In genomic region chr6:13474360-13474759, GRCh38 we compare ENCODE assay signal across 1 cellular context.
TF ChIP-seq lines count a peak whose summit lies in the region.

No MANE protein-coding gene starts in this region.

TF ChIP-seq in HepG2, 621 proteins besides CTCF, POLR2A, EP300 and RAD21 (continued from another document):
- TF ChIP-seq, protein P1, sequence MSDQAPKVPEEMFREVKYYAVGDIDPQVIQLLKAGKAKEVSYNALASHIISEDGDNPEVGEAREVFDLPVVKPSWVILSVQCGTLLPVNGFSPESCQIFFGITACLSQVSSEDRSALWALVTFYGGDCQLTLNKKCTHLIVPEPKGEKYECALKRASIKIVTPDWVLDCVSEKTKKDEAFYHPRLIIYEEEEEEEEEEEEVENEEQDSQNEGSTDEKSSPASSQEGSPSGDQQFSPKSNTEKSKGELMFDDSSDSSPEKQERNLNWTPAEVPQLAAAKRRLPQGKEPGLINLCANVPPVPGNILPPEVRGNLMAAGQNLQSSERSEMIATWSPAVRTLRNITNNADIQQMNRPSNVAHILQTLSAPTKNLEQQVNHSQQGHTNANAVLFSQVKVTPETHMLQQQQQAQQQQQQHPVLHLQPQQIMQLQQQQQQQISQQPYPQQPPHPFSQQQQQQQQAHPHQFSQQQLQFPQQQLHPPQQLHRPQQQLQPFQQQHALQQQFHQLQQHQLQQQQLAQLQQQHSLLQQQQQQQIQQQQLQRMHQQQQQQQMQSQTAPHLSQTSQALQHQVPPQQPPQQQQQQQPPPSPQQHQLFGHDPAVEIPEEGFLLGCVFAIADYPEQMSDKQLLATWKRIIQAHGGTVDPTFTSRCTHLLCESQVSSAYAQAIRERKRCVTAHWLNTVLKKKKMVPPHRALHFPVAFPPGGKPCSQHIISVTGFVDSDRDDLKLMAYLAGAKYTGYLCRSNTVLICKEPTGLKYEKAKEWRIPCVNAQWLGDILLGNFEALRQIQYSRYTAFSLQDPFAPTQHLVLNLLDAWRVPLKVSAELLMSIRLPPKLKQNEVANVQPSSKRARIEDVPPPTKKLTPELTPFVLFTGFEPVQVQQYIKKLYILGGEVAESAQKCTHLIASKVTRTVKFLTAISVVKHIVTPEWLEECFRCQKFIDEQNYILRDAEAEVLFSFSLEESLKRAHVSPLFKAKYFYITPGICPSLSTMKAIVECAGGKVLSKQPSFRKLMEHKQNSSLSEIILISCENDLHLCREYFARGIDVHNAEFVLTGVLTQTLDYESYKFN (CRISPR knock-in tag; conservative IDR thresholded peaks at IDR 0.05) = 0 out of 2 replicates have a peak, but pooled peaks have one; percentile 29
- no peak for TF ChIP-seq CENPT (CRISPR knock-in tag; IDR thresholded peaks at IDR 0.05; ENCODE audit: low read depth)
- TF ChIP-seq ZNF432 (CRISPR knock-in tag; IDR thresholded peaks at IDR 0.05; ENCODE audit: borderline replicate concordance) = no peak
- TF ChIP-seq ZNF619 (CRISPR knock-in tag; IDR thresholded peaks at IDR 0.05) = no peak
- no peak for TF ChIP-seq ZNF10 (CRISPR knock-in tag; IDR thresholded peaks at IDR 0.05; ENCODE audit: borderline replicate concordance, low read depth)
- no peak for TF ChIP-seq GPN1 (CRISPR knock-in tag; IDR thresholded peaks at IDR 0.05; ENCODE audit: borderline replicate concordance)
- TF ChIP-seq ZNF224 (CRISPR knock-in tag; IDR thresholded peaks at IDR 0.05) = no peak
- TF ChIP-seq ZKSCAN1 (IDR thresholded peaks at IDR 0.05; ENCODE audit: low read length) = no peak
- no peak for TF ChIP-seq RARA (CRISPR knock-in tag; IDR thresholded peaks at IDR 0.05)
- TF ChIP-seq ZNF280B (CRISPR knock-in tag; IDR thresholded peaks at IDR 0.05; ENCODE audit: borderline replicate concordance) = no peak
- TF ChIP-seq ZNF33B (CRISPR knock-in tag; IDR thresholded peaks at IDR 0.05) = no peak
- no peak for TF ChIP-seq ZMYM4 (CRISPR knock-in tag; IDR thresholded peaks at IDR 0.05)
- TF ChIP-seq, protein P2, sequence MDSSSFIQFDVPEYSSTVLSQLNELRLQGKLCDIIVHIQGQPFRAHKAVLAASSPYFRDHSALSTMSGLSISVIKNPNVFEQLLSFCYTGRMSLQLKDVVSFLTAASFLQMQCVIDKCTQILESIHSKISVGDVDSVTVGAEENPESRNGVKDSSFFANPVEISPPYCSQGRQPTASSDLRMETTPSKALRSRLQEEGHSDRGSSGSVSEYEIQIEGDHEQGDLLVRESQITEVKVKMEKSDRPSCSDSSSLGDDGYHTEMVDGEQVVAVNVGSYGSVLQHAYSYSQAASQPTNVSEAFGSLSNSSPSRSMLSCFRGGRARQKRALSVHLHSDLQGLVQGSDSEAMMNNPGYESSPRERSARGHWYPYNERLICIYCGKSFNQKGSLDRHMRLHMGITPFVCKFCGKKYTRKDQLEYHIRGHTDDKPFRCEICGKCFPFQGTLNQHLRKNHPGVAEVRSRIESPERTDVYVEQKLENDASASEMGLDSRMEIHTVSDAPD (CRISPR knock-in tag; IDR thresholded peaks at IDR 0.05) = no peak
- TF ChIP-seq SOX13 (IDR thresholded peaks at IDR 0.05) = no peak
- peak in 1 of 2 experiments; percentile 18; a peak in 1 of 4 replicates for TF ChIP-seq SOX13 (CRISPR knock-in tag; conservative IDR thresholded peaks at IDR 0.05 in 1 of 2, IDR thresholded peaks at IDR 0.05 in 1 of 2)
- TF ChIP-seq ZNF766 (CRISPR knock-in tag; IDR thresholded peaks at IDR 0.05; ENCODE audit: borderline replicate concordance) = no peak
- TF ChIP-seq, protein P3, sequence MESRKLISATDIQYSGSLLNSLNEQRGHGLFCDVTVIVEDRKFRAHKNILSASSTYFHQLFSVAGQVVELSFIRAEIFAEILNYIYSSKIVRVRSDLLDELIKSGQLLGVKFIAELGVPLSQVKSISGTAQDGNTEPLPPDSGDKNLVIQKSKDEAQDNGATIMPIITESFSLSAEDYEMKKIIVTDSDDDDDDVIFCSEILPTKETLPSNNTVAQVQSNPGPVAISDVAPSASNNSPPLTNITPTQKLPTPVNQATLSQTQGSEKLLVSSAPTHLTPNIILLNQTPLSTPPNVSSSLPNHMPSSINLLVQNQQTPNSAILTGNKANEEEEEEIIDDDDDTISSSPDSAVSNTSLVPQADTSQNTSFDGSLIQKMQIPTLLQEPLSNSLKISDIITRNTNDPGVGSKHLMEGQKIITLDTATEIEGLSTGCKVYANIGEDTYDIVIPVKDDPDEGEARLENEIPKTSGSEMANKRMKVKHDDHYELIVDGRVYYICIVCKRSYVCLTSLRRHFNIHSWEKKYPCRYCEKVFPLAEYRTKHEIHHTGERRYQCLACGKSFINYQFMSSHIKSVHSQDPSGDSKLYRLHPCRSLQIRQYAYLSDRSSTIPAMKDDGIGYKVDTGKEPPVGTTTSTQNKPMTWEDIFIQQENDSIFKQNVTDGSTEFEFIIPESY (CRISPR knock-in tag; IDR thresholded peaks at IDR 0.05) = peak; percentile 38; the same call in 1 of the 2 replicates
- no peak for TF ChIP-seq ZNF883 (CRISPR knock-in tag; IDR thresholded peaks at IDR 0.05; ENCODE audit: not compliant biosample characterization)
- no peak for TF ChIP-seq ZFAT (CRISPR knock-in tag; conservative IDR thresholded peaks at IDR 0.05)
- no peak for TF ChIP-seq ZNF891 (CRISPR knock-in tag; IDR thresholded peaks at IDR 0.05)
- TF ChIP-seq, protein P4, sequence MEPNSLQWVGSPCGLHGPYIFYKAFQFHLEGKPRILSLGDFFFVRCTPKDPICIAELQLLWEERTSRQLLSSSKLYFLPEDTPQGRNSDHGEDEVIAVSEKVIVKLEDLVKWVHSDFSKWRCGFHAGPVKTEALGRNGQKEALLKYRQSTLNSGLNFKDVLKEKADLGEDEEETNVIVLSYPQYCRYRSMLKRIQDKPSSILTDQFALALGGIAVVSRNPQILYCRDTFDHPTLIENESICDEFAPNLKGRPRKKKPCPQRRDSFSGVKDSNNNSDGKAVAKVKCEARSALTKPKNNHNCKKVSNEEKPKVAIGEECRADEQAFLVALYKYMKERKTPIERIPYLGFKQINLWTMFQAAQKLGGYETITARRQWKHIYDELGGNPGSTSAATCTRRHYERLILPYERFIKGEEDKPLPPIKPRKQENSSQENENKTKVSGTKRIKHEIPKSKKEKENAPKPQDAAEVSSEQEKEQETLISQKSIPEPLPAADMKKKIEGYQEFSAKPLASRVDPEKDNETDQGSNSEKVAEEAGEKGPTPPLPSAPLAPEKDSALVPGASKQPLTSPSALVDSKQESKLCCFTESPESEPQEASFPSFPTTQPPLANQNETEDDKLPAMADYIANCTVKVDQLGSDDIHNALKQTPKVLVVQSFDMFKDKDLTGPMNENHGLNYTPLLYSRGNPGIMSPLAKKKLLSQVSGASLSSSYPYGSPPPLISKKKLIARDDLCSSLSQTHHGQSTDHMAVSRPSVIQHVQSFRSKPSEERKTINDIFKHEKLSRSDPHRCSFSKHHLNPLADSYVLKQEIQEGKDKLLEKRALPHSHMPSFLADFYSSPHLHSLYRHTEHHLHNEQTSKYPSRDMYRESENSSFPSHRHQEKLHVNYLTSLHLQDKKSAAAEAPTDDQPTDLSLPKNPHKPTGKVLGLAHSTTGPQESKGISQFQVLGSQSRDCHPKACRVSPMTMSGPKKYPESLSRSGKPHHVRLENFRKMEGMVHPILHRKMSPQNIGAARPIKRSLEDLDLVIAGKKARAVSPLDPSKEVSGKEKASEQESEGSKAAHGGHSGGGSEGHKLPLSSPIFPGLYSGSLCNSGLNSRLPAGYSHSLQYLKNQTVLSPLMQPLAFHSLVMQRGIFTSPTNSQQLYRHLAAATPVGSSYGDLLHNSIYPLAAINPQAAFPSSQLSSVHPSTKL (CRISPR knock-in tag; IDR thresholded peaks at IDR 0.05) = peak; percentile 63
